In the genomic region with DNA sequence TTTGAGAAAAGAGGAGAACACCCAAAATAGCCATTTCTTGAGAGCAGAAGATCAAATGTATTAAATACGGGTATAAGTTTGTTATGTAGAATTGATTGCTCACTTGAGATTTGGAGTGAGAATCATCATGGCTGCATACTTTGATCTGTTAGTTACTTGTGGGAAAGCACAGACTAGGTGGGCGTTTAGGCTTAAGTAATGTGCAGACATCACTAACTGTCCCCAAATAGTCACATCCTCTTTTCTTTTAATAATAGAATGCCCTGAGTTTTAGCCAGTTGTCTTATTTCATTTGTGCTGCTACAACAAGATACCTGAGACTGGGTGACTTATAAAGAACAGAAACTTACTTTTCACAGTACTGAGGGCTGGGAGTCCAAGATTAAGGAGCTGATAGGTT, we compare ENCODE assay signal across 22 cellular contexts. TPM values are rescaled to one million over a fixed set of nuclear protein-coding genes. Genes with fewer than 3 reads are reported as not detected.
DNase-seq lines count a peak whose midpoint lies in the region; ATAC-seq and TF ChIP-seq lines count a peak whose summit lies in the region.
"Had no signal": no experiment of that assay in that cellular context is flagged by ENCODE, and none has a peak within 500 bp of the region (broad histone marks: within the 10 kb centered on the region; RNA-seq: fewer than 3 reads in every experiment).

No MANE protein-coding gene starts in this region.

- DNase-seq in smooth muscle cell (lab: John Stamatoyannopoulos, UW; ENCODE audit: unreplicated experiment) (no peak), NCI-H82 (lab: John Stamatoyannopoulos, UW) (no peak), Right ventricle myocardium inferior (ENCODE audit: missing footprints) (no peak), left ventricle myocardium inferior (no peak), osteocyte (ENCODE audit: extremely low spot score, unreplicated experiment) (no peak)
- DNase-seq: activated naive CD4-positive, alpha-beta T cell treated with Interleukin-2 at 50 U/mL for 16 hours; Caco-2; caudate nucleus; foreskin keratinocyte; hypothalamus; natural killer cell; NCI-H1436; NCI-H524 treated with DMSO at 0.1 percent for 48 hours; OCI-M1; SIG-M5 had no signal

- H3K27me3 ChIP-seq in smooth muscle cell (ENCODE audit: low read depth) (no peaks in the 10 kb centered on the region), left ventricle myocardium inferior (ENCODE audit: low read depth) (no peaks in the 10 kb centered on the region)
- H3K27me3 ChIP-seq: foreskin keratinocyte had no signal

- H3K27ac Mint-ChIP-seq in osteocyte (ENCODE audit: unreplicated experiment), result no peak overlapping the region
- H3K27ac Mint-ChIP-seq: B cell; natural killer cell; progenitor cell of endocrine pancreas; T-helper 1 cell treated with Interleukin-12 subunit alpha and Interleukin-12 subunit beta and Interleukin-4 antibody, amounts not matched to agents 30 μg/mL and 1 μg/mL, for 36 hours had no signal

- no peaks in the 10 kb centered on the region for H3K9me3 Mint-ChIP-seq in osteocyte (ENCODE audit: unreplicated experiment)
- H3K9me3 Mint-ChIP-seq: natural killer cell; T-helper 1 cell treated with Interleukin-12 subunit alpha and Interleukin-12 subunit beta and Interleukin-4 antibody, amounts not matched to agents 30 μg/mL and 1 μg/mL, for 36 hours had no signal

- intact Hi-C loops in Right ventricle myocardium inferior (cut with DNase I) (no loop called here), left ventricle myocardium inferior (cut with micrococcal nuclease) (no loop called here)

- H4K20me1 ChIP-seq in smooth muscle cell (ENCODE audit: low read depth), result no peaks in the 10 kb centered on the region

- H3K79me2 ChIP-seq in smooth muscle cell (ENCODE audit: low read depth), result no peaks in the 10 kb centered on the region

- H3K4me1 Mint-ChIP-seq in osteocyte (ENCODE audit: unreplicated experiment), result peaks cover 9% of the 10 kb centered on the region
- H3K4me1 Mint-ChIP-seq: B cell, natural killer cell had no signal

- H3K27ac ChIP-seq in smooth muscle cell (ENCODE audit: low read depth) (peak overlapping the region; percentile 28), left ventricle myocardium inferior (replicated peaks) (no peak overlapping the region)
- H3K27ac ChIP-seq: foreskin keratinocyte, VCaP had no signal

- H3K4me3 Mint-ChIP-seq in osteocyte (ENCODE audit: unreplicated experiment), result no peak overlapping the region
- H3K4me3 Mint-ChIP-seq: B cell; natural killer cell; T-helper 1 cell treated with Interleukin-12 subunit alpha and Interleukin-12 subunit beta and Interleukin-4 antibody, amounts not matched to agents 30 μg/mL and 1 μg/mL, for 36 hours had no signal

- TF ChIP-seq CTCF in smooth muscle cell (IDR thresholded peaks at IDR 0.05; ENCODE audit: borderline replicate concordance, insufficient read depth, poor library complexity, severe bottlenecking) (no peak), left ventricle myocardium inferior (IDR thresholded peaks at IDR 0.05; ENCODE audit: borderline replicate concordance) (no peak), osteocyte (IDR thresholded peaks at IDR 0.05) (no peak)

- H3F3A ChIP-seq in smooth muscle cell (ENCODE audit: low read depth), result no peaks in the 10 kb centered on the region

- ATAC-seq in GM18858 (IDR thresholded peaks at IDR 0.05; ENCODE audit: unreplicated experiment), result peak; percentile 77
- peak; percentile 75 for ATAC-seq in GM21576 (IDR thresholded peaks at IDR 0.05; ENCODE audit: unreplicated experiment)
- ATAC-seq in HG03159 (IDR thresholded peaks at IDR 0.05; ENCODE audit: unreplicated experiment), result peak; percentile 58
- ATAC-seq in Right ventricle myocardium inferior, result no peak
- ATAC-seq: natural killer cell had no signal

- peaks cover 21% of the 10 kb centered on the region for H3K27me3 Mint-ChIP-seq in osteocyte (ENCODE audit: unreplicated experiment)
- H3K27me3 Mint-ChIP-seq: B cell, progenitor cell of endocrine pancreas had no signal

- H2AFZ ChIP-seq in smooth muscle cell (ENCODE audit: low read depth), result peak overlapping the region; percentile 20

- H3K4me1 ChIP-seq in smooth muscle cell (ENCODE audit: low read depth), result peaks cover 10% of the 10 kb centered on the region
- no peaks in the 10 kb centered on the region for H3K4me1 ChIP-seq in left ventricle myocardium inferior
- H3K4me1 ChIP-seq: Caco-2, foreskin keratinocyte had no signal

- WGBS in smooth muscle cell (ENCODE audit: low lambda C conversion rate), result 56% methylated on average over 2 of the region's 2 CpGs

- H3K4me3 ChIP-seq in smooth muscle cell (no peak overlapping the region), left ventricle myocardium inferior (no peak overlapping the region)

- no peaks in the 10 kb centered on the region for H3K36me3 ChIP-seq in smooth muscle cell (ENCODE audit: low read depth)
- no peaks in the 10 kb centered on the region for H3K36me3 ChIP-seq in left ventricle myocardium inferior

- H3K4me2 ChIP-seq in smooth muscle cell, result peak overlapping the region; percentile 26

- no peaks in the 10 kb centered on the region for H3K36me3 Mint-ChIP-seq in osteocyte (ENCODE audit: unreplicated experiment)
- H3K36me3 Mint-ChIP-seq: natural killer cell had no signal

- no peaks in the 10 kb centered on the region for H3K9me3 ChIP-seq in smooth muscle cell (replicated peaks; ENCODE audit: low read depth)
- peaks cover 4% of the 10 kb centered on the region for H3K9me3 ChIP-seq in left ventricle myocardium inferior (replicated peaks)
- H3K9me3 ChIP-seq: Caco-2 had no signal

- no peak overlapping the region for H3K9ac ChIP-seq in smooth muscle cell (ENCODE audit: low read depth)

RNA-seq across cellular contexts. Expression of gene GTF2A1, which starts 14.3 kb away (rescaled TPM):
- total RNA-seq in smooth muscle cell (39.4 and 40.7 TPM in 2 replicates), Right ventricle myocardium inferior (17.3 TPM), left ventricle myocardium inferior (20.8 TPM), osteocyte (40.8 and 43.4 TPM in 2 replicates)
- polyA plus RNA-seq in smooth muscle cell, result 4.0 and 4.7 TPM in 2 replicates
